In genomic region chr16:57283214-57283955, GRCh38 we compare ENCODE assay signal across 11 cellular contexts. TPM values are rescaled to one million over a fixed set of nuclear protein-coding genes. Genes with fewer than 3 reads are reported as not detected.
DNase-seq lines count a peak whose midpoint lies in the region; ATAC-seq and TF ChIP-seq lines count a peak whose summit lies in the region.
"Had no signal": no experiment of that assay in that cellular context is flagged by ENCODE, and none has a peak within 500 bp of the region (broad histone marks: within the 10 kb centered on the region; RNA-seq: fewer than 3 reads in every experiment).

No MANE protein-coding gene starts in this region.

- no peaks in the 10 kb centered on the region for H3K36me3 ChIP-seq in BLaER1 treated with 17β-estradiol and CSF1 and Interleukin-3, amounts not matched to agents 10 nM and 100 nM
- no peaks in the 10 kb centered on the region for H3K36me3 ChIP-seq in Peyer's patch
- no peaks in the 10 kb centered on the region for H3K36me3 ChIP-seq in neural progenitor cell

- H3K9me3 Mint-ChIP-seq in neural progenitor cell = no peaks in the 10 kb centered on the region

- no peak overlapping the region for H3K9ac ChIP-seq in BLaER1 treated with 17β-estradiol and CSF1 and Interleukin-3, amounts not matched to agents 10 nM and 100 nM
- H3K9ac ChIP-seq in neural progenitor cell = no peak overlapping the region

- H3K27ac Mint-ChIP-seq in neural progenitor cell = no peak overlapping the region

- peak; percentile 65 to 88 for TF ChIP-seq POLR2A in Peyer's patch (IDR thresholded peaks at IDR 0.05)

- H4K20me1 ChIP-seq in BLaER1 treated with 17β-estradiol and CSF1 and Interleukin-3, amounts not matched to agents 10 nM and 100 nM = peaks cover 0 to 7% (median 0%) of the 10 kb centered on the region in 11 experiments; a peak in 1 of 22 replicates
- H4K20me1 ChIP-seq in neural progenitor cell (ENCODE audit: low read depth) = no peaks in the 10 kb centered on the region

- peaks cover 26 to 35% (median 33%) of the 10 kb centered on the region in 11 experiments for H3K27me3 ChIP-seq in BLaER1 treated with 17β-estradiol and CSF1 and Interleukin-3, amounts not matched to agents 10 nM and 100 nM
- H3K27me3 ChIP-seq in Peyer's patch = peaks cover 0 to 4% of the 10 kb centered on the region in 2 donors
- H3K27me3 ChIP-seq in foreskin keratinocyte = no peaks in the 10 kb centered on the region
- peaks cover 48% of the 10 kb centered on the region for H3K27me3 ChIP-seq in neural progenitor cell

- ATAC-seq in foreskin keratinocyte = no peak

- peak overlapping the region; percentile 84 for H3K4me3 Mint-ChIP-seq in neural progenitor cell

- H3F3A ChIP-seq in neural progenitor cell (ENCODE audit: low read depth) = no peaks in the 10 kb centered on the region

- peaks cover 31% of the 10 kb centered on the region for H3K27me3 Mint-ChIP-seq in neural progenitor cell (ENCODE audit: insufficient read depth, low read depth)

- no peak overlapping the region for H3K4me3 ChIP-seq in BLaER1 treated with 17β-estradiol and CSF1 and Interleukin-3, amounts not matched to agents 10 nM and 100 nM
- H3K4me3 ChIP-seq in Peyer's patch (peak overlapping the region in 3 of 4 donors; percentile 45 to 70 (median 64)), neural progenitor cell (no peak overlapping the region)

- H3K9me3 ChIP-seq in BLaER1 treated with 17β-estradiol and CSF1 and Interleukin-3, amounts not matched to agents 10 nM and 100 nM (replicated peaks in 1 of 11) = no peaks in the 10 kb centered on the region
- H3K9me3 ChIP-seq in Peyer's patch (no peaks in the 10 kb centered on the region), neural progenitor cell (ENCODE audit: low read depth) (no peaks in the 10 kb centered on the region)

- DNase-seq in Peyer's patch (peak in 2 of 3 donors; percentile 68 to 76), foreskin keratinocyte (no peak), neural progenitor cell (ENCODE audit: low spot score) (no peak), kidney glomerular epithelial cell (lab: John Stamatoyannopoulos, UW) (no peak), epidermal melanocyte (ENCODE audit: insufficient read length, low spot score) (no peak), NCI-H82 (lab: John Stamatoyannopoulos, UW) (no peak)
- DNase-seq in effector CD8-positive, alpha-beta T cell (lab: John Stamatoyannopoulos, UW) = no peak
- DNase-seq: DND-41; stimulated activated CD4-positive, alpha-beta T cell treated with anti-CD3 and anti-CD28 coated beads, Interleukin-12 subunit alpha, Interleukin-12 subunit beta, amount 100 ng/mL, for 4 hours had no signal

- TF ChIP-seq CTCF in Peyer's patch (IDR thresholded peaks at IDR 0.05) = no peak
- peak; percentile 7 for TF ChIP-seq CTCF in foreskin keratinocyte (conservative IDR thresholded peaks at IDR 0.05)
- TF ChIP-seq CTCF in neural progenitor cell (IDR thresholded peaks at IDR 0.05) = no peak

- H3K4me2 ChIP-seq in BLaER1 treated with 17β-estradiol and CSF1 and Interleukin-3, amounts not matched to agents 10 nM and 100 nM = peak overlapping the region in 8 of 11 experiments; percentile 84 to 99 (median 94); a peak in 16 of 22 replicates
- H3K4me2 ChIP-seq in neural progenitor cell = peak overlapping the region; percentile 81

- H3K36me3 Mint-ChIP-seq in neural progenitor cell = no peaks in the 10 kb centered on the region

- H3K4me1 Mint-ChIP-seq in neural progenitor cell = no peaks in the 10 kb centered on the region

- H2AFZ ChIP-seq in neural progenitor cell (replicated peaks) = no peak overlapping the region

- no peak overlapping the region for H3K27ac ChIP-seq in BLaER1 treated with 17β-estradiol and CSF1 and Interleukin-3, amounts not matched to agents 10 nM and 100 nM
- peak overlapping the region in 3 of 4 donors; percentile 57 to 90 (median 70) for H3K27ac ChIP-seq in Peyer's patch
- no peak overlapping the region for H3K27ac ChIP-seq in foreskin keratinocyte
- H3K27ac ChIP-seq in neural progenitor cell = no peak overlapping the region

- H3K4me1 ChIP-seq in BLaER1 treated with 17β-estradiol and CSF1 and Interleukin-3, amounts not matched to agents 10 nM and 100 nM = peaks cover 11 to 27% (median 24%) of the 10 kb centered on the region in 10 experiments; a peak in 19 of 20 replicates
- H3K4me1 ChIP-seq in Peyer's patch (peaks cover 0 to 24% (median 5%) of the 10 kb centered on the region in 4 donors), foreskin keratinocyte (peaks cover 9% of the 10 kb centered on the region), neural progenitor cell (no peaks in the 10 kb centered on the region)

- no peaks in the 10 kb centered on the region for H3K79me2 ChIP-seq in neural progenitor cell (ENCODE audit: low read depth)

RNA-seq across cellular contexts. Expression of gene PLLP, which starts 1.1 kb away (rescaled TPM):
- total RNA-seq in Peyer's patch (100 to 1,000 TPM in 3 of 4 donors, 1 to 10 TPM in 1; 1.7 to 152 (median 126) TPM), foreskin keratinocyte (20.9 and 26.8 TPM in 2 replicates), neural progenitor cell (ENCODE audit: low replicate concordance) (0.86 and 1.6 TPM in 2 replicates)
- 26.4 and 35.0 TPM in 2 replicates for polyA plus RNA-seq in foreskin keratinocyte
- total RNA-seq: fibroblast of lung had no signal

RNA-seq across cellular contexts. Expression of gene ARL2BP, which starts 38.3 kb away (rescaled TPM):
- total RNA-seq in Peyer's patch = 10 to 100 TPM; 25.2 to 55.3 (median 31.5) TPM
- 57.7 and 59.2 TPM in 2 replicates for total RNA-seq in foreskin keratinocyte
- 38.8 and 44.3 TPM in 2 replicates for polyA plus RNA-seq in foreskin keratinocyte
- 36.1 and 41.5 TPM in 2 replicates for total RNA-seq in neural progenitor cell (ENCODE audit: low replicate concordance)

Comparison
In these comparisons a context has a peak if more than half of its experiments do, and no peak if none do; other contexts are left out.
1. H3K27ac ChIP-seq: peak in Peyer's patch (3 of 4); none in BLaER1 treated with 17β-estradiol and CSF1 and Interleukin-3, amounts not matched to agents 10 nM and 100 nM (0 of 11), foreskin keratinocyte (single experiment) and neural progenitor cell (single experiment).
2. H3K4me3 ChIP-seq: peak in Peyer's patch (3 of 4); none in BLaER1 treated with 17β-estradiol and CSF1 and Interleukin-3, amounts not matched to agents 10 nM and 100 nM (0 of 10) and neural progenitor cell (single experiment).
3. DNase-seq: peak in Peyer's patch (2 of 3); none in foreskin keratinocyte (0 of 2), neural progenitor cell (single experiment), effector CD8-positive, alpha-beta T cell (single experiment), kidney glomerular epithelial cell (single experiment), epidermal melanocyte (single experiment) and NCI-H82 (single experiment).